In the genomic region with DNA sequence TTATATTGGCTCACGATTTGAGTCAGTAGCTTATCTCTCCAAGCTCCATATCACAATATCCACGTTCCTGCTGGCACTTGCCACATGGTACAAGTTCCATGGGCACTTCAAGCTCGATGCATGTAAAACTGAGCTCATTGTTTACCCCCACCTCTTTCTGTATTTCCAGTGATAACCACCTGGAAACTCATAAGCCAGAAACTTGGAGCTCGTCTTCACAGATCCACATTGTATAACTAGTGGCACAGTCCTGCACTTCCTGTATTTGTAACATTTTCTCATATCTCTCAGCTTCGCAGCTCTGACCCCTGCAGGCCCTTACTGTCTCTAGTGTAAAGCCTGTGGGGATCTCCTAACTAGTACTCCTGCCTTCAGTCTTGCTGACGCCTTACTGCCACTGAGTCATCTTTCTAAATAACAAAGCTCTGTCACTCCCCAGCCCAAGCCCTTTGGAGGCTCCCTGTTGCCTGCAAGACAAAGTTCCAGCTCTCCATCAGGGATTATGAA, we compare ENCODE assay signal across 1 cellular context.
TF ChIP-seq lines count a peak whose summit lies in the region.

No MANE protein-coding gene starts in this region.

TF ChIP-seq in K562, 482 proteins besides CTCF, POLR2A, EP300 and RAD21 (continued from another document and continues in another):
- TF ChIP-seq, protein P1, sequence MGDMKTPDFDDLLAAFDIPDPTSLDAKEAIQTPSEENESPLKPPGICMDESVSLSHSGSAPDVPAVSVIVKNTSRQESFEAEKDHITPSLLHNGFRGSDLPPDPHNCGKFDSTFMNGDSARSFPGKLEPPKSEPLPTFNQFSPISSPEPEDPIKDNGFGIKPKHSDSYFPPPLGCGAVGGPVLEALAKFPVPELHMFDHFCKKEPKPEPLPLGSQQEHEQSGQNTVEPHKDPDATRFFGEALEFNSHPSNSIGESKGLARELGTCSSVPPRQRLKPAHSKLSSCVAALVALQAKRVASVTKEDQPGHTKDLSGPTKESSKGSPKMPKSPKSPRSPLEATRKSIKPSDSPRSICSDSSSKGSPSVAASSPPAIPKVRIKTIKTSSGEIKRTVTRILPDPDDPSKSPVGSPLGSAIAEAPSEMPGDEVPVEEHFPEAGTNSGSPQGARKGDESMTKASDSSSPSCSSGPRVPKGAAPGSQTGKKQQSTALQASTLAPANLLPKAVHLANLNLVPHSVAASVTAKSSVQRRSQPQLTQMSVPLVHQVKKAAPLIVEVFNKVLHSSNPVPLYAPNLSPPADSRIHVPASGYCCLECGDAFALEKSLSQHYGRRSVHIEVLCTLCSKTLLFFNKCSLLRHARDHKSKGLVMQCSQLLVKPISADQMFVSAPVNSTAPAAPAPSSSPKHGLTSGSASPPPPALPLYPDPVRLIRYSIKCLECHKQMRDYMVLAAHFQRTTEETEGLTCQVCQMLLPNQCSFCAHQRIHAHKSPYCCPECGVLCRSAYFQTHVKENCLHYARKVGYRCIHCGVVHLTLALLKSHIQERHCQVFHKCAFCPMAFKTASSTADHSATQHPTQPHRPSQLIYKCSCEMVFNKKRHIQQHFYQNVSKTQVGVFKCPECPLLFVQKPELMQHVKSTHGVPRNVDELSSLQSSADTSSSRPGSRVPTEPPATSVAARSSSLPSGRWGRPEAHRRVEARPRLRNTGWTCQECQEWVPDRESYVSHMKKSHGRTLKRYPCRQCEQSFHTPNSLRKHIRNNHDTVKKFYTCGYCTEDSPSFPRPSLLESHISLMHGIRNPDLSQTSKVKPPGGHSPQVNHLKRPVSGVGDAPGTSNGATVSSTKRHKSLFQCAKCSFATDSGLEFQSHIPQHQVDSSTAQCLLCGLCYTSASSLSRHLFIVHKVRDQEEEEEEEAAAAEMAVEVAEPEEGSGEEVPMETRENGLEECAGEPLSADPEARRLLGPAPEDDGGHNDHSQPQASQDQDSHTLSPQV (IDR thresholded peaks at IDR 0.05) = 0 out of 2 replicates have a peak, but pooled peaks have one; percentile 34
- 0 out of 2 replicates have a peak, but pooled peaks have one; percentile 17 for TF ChIP-seq RAD51 (IDR thresholded peaks at IDR 0.05; ENCODE audit: borderline replicate concordance, low read depth)
- TF ChIP-seq, protein P2, sequence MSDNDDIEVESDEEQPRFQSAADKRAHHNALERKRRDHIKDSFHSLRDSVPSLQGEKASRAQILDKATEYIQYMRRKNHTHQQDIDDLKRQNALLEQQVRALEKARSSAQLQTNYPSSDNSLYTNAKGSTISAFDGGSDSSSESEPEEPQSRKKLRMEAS (CRISPR knock-in tag; IDR thresholded peaks at IDR 0.05) = peak; percentile 76
- TF ChIP-seq HDAC6 (IDR thresholded peaks at IDR 0.05; ENCODE audit: low read depth, low read length) = no peak
- no peak for TF ChIP-seq RFX5 (IDR thresholded peaks at IDR 0.05; ENCODE audit: low read depth, low read length)
- no peak for TF ChIP-seq EWSR1 (IDR thresholded peaks at IDR 0.05; ENCODE audit: borderline replicate concordance, low read depth, partially characterized antibody)
- TF ChIP-seq RFX1 (IDR thresholded peaks at IDR 0.05) = no peak
- no peak for TF ChIP-seq ZNF174 (CRISPR knock-in tag; IDR thresholded peaks at IDR 0.05)
- no peak for TF ChIP-seq LARP7 (IDR thresholded peaks at IDR 0.05)
- no peak for TF ChIP-seq KLF10 (CRISPR knock-in tag; IDR thresholded peaks at IDR 0.05)
- TF ChIP-seq, protein P3, sequence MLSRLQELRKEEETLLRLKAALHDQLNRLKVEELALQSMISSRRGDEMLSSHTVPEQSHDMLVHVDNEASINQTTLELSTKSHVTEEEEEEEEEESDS (CRISPR knock-in tag; IDR thresholded peaks at IDR 0.05) = no peak
- TF ChIP-seq ARID1B (IDR thresholded peaks at IDR 0.05) = peak; percentile 17; the same call in 1 of the 2 replicates
- TF ChIP-seq, protein P4, sequence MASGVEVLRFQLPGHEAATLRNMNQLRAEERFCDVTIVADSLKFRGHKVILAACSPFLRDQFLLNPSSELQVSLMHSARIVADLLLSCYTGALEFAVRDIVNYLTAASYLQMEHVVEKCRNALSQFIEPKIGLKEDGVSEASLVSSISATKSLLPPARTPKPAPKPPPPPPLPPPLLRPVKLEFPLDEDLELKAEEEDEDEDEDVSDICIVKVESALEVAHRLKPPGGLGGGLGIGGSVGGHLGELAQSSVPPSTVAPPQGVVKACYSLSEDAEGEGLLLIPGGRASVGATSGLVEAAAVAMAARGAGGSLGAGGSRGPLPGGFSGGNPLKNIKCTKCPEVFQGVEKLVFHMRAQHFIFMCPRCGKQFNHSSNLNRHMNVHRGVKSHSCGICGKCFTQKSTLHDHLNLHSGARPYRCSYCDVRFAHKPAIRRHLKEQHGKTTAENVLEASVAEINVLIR (CRISPR knock-in tag; IDR thresholded peaks at IDR 0.05) = no peak
- TF ChIP-seq, protein P5, sequence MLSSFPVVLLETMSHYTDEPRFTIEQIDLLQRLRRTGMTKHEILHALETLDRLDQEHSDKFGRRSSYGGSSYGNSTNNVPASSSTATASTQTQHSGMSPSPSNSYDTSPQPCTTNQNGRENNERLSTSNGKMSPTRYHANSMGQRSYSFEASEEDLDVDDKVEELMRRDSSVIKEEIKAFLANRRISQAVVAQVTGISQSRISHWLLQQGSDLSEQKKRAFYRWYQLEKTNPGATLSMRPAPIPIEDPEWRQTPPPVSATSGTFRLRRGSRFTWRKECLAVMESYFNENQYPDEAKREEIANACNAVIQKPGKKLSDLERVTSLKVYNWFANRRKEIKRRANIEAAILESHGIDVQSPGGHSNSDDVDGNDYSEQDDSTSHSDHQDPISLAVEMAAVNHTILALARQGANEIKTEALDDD (IDR thresholded peaks at IDR 0.05) = peak; percentile 99
- no peak for TF ChIP-seq TEAD2 (tag; IDR thresholded peaks at IDR 0.05)
- TF ChIP-seq, protein P6, sequence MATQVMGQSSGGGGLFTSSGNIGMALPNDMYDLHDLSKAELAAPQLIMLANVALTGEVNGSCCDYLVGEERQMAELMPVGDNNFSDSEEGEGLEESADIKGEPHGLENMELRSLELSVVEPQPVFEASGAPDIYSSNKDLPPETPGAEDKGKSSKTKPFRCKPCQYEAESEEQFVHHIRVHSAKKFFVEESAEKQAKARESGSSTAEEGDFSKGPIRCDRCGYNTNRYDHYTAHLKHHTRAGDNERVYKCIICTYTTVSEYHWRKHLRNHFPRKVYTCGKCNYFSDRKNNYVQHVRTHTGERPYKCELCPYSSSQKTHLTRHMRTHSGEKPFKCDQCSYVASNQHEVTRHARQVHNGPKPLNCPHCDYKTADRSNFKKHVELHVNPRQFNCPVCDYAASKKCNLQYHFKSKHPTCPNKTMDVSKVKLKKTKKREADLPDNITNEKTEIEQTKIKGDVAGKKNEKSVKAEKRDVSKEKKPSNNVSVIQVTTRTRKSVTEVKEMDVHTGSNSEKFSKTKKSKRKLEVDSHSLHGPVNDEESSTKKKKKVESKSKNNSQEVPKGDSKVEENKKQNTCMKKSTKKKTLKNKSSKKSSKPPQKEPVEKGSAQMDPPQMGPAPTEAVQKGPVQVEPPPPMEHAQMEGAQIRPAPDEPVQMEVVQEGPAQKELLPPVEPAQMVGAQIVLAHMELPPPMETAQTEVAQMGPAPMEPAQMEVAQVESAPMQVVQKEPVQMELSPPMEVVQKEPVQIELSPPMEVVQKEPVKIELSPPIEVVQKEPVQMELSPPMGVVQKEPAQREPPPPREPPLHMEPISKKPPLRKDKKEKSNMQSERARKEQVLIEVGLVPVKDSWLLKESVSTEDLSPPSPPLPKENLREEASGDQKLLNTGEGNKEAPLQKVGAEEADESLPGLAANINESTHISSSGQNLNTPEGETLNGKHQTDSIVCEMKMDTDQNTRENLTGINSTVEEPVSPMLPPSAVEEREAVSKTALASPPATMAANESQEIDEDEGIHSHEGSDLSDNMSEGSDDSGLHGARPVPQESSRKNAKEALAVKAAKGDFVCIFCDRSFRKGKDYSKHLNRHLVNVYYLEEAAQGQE (CRISPR knock-in tag; IDR thresholded peaks at IDR 0.05; ENCODE audit: low read depth) = no peak
- no peak for TF ChIP-seq HDAC8 (tag; IDR thresholded peaks at IDR 0.05)
- peak; percentile 43; the same call in 1 of the 2 replicates for TF ChIP-seq JUND (IDR thresholded peaks at IDR 0.05; ENCODE audit: borderline replicate concordance, low read depth, low read length)
- TF ChIP-seq JUND (tag; IDR thresholded peaks at IDR 0.05; ENCODE audit: borderline replicate concordance, low read depth, low read length) = peak; percentile 36; the same call in 1 of the 3 replicates
- peak; percentile 62 for TF ChIP-seq BRD9 (IDR thresholded peaks at IDR 0.05; ENCODE audit: low read depth, partially characterized antibody)
- no peak for TF ChIP-seq SRSF9 (IDR thresholded peaks at IDR 0.05; ENCODE audit: borderline replicate concordance, low read depth, low read length)
- TF ChIP-seq NFATC3 (IDR thresholded peaks at IDR 0.05) = 0 out of 2 replicates have a peak, but pooled peaks have one; percentile 24
- TF ChIP-seq CTBP1 (IDR thresholded peaks at IDR 0.05; ENCODE audit: borderline replicate concordance) = peak; percentile 37; the same call in 1 of the 2 replicates
- TF ChIP-seq ZNF431 (CRISPR knock-in tag; IDR thresholded peaks at IDR 0.05) = 0 out of 2 replicates have a peak, but pooled peaks have one; percentile 18
- no peak for TF ChIP-seq ZNF445 (CRISPR knock-in tag; IDR thresholded peaks at IDR 0.05; ENCODE audit: low read depth)
- TF ChIP-seq, protein P7, sequence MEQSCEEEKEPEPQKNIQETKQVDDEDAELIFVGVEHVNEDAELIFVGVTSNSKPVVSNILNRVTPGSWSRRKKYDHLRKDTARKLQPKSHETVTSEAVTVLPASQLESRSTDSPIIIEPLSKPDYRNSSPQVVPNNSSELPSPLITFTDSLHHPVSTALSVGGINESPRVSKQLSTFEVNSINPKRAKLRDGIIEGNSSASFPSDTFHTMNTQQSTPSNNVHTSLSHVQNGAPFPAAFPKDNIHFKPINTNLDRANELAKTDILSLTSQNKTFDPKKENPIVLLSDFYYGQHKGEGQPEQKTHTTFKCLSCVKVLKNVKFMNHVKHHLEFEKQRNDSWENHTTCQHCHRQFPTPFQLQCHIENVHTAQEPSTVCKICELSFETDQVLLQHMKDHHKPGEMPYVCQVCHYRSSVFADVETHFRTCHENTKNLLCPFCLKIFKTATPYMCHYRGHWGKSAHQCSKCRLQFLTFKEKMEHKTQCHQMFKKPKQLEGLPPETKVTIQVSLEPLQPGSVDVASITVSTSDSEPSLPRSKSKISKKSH (CRISPR knock-in tag; IDR thresholded peaks at IDR 0.05) = no peak
- no peak for TF ChIP-seq SIN3A (IDR thresholded peaks at IDR 0.05; ENCODE audit: borderline replicate concordance in 2 of 2, control insufficient read depth in 1 of 2, low read depth in 2 of 2, low read length in 2 of 2)
- TF ChIP-seq ASH1L (IDR thresholded peaks at IDR 0.05; ENCODE audit: borderline replicate concordance, low read depth, partially characterized antibody) = peak; percentile 21
- TF ChIP-seq, protein P8, sequence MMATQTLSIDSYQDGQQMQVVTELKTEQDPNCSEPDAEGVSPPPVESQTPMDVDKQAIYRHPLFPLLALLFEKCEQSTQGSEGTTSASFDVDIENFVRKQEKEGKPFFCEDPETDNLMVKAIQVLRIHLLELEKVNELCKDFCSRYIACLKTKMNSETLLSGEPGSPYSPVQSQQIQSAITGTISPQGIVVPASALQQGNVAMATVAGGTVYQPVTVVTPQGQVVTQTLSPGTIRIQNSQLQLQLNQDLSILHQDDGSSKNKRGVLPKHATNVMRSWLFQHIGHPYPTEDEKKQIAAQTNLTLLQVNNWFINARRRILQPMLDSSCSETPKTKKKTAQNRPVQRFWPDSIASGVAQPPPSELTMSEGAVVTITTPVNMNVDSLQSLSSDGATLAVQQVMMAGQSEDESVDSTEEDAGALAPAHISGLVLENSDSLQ (IDR thresholded peaks at IDR 0.05) = 0 out of 2 replicates have a peak, but pooled peaks have one; percentile 48
- TF ChIP-seq ELF4 (CRISPR knock-in tag; IDR thresholded peaks at IDR 0.05) = no peak
- TF ChIP-seq ELF1 (tag; IDR thresholded peaks at IDR 0.05) = peak; percentile 70
- no peak for TF ChIP-seq ZNF134 (CRISPR knock-in tag; conservative IDR thresholded peaks at IDR 0.05)
- no peak for TF ChIP-seq PHF8 (IDR thresholded peaks at IDR 0.05; ENCODE audit: borderline replicate concordance, low read length)
- no peak for TF ChIP-seq ZNF583 (CRISPR knock-in tag; IDR thresholded peaks at IDR 0.05)
- TF ChIP-seq, protein P9, sequence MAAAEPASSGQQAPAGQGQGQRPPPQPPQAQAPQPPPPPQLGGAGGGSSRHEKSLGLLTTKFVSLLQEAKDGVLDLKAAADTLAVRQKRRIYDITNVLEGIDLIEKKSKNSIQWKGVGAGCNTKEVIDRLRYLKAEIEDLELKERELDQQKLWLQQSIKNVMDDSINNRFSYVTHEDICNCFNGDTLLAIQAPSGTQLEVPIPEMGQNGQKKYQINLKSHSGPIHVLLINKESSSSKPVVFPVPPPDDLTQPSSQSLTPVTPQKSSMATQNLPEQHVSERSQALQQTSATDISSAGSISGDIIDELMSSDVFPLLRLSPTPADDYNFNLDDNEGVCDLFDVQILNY (CRISPR knock-in tag; IDR thresholded peaks at IDR 0.05) = no peak
- TF ChIP-seq SMC3 (conservative IDR thresholded peaks at IDR 0.05; ENCODE audit: insufficient read depth, low read depth, low read length) = no peak
- TF ChIP-seq CBFA2T2 (conservative IDR thresholded peaks at IDR 0.05) = no peak
- TF ChIP-seq, protein P10, sequence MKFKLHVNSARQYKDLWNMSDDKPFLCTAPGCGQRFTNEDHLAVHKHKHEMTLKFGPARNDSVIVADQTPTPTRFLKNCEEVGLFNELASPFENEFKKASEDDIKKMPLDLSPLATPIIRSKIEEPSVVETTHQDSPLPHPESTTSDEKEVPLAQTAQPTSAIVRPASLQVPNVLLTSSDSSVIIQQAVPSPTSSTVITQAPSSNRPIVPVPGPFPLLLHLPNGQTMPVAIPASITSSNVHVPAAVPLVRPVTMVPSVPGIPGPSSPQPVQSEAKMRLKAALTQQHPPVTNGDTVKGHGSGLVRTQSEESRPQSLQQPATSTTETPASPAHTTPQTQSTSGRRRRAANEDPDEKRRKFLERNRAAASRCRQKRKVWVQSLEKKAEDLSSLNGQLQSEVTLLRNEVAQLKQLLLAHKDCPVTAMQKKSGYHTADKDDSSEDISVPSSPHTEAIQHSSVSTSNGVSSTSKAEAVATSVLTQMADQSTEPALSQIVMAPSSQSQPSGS (CRISPR knock-in tag; IDR thresholded peaks at IDR 0.05) = no peak
- TF ChIP-seq, protein P11, sequence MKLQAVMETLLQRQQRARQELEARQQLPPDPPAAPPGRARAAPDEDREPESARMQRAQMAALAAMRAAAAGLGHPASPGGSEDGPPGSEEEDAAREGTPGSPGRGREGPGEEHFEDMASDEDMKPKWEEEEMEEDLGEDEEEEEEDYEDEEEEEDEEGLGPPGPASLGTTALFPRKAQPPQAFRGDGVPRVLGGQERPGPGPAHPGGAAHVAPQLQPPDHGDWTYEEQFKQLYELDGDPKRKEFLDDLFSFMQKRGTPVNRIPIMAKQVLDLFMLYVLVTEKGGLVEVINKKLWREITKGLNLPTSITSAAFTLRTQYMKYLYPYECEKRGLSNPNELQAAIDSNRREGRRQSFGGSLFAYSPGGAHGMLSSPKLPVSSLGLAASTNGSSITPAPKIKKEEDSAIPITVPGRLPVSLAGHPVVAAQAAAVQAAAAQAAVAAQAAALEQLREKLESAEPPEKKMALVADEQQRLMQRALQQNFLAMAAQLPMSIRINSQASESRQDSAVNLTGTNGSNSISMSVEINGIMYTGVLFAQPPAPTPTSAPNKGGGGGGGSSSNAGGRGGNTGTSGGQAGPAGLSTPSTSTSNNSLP (IDR thresholded peaks at IDR 0.05; ENCODE audit: borderline replicate concordance, low read depth, low read length) = no peak
- no peak for TF ChIP-seq GABPB2 (CRISPR knock-in tag; conservative IDR thresholded peaks at IDR 0.05)
- TF ChIP-seq HSF4 (CRISPR knock-in tag; IDR thresholded peaks at IDR 0.05; ENCODE audit: borderline replicate concordance) = no peak
- TF ChIP-seq ZNF354B (CRISPR knock-in tag; IDR thresholded peaks at IDR 0.05) = no peak
- no peak for TF ChIP-seq SMAD4 (CRISPR knock-in tag; conservative IDR thresholded peaks at IDR 0.05)
